In the genomic region with DNA sequence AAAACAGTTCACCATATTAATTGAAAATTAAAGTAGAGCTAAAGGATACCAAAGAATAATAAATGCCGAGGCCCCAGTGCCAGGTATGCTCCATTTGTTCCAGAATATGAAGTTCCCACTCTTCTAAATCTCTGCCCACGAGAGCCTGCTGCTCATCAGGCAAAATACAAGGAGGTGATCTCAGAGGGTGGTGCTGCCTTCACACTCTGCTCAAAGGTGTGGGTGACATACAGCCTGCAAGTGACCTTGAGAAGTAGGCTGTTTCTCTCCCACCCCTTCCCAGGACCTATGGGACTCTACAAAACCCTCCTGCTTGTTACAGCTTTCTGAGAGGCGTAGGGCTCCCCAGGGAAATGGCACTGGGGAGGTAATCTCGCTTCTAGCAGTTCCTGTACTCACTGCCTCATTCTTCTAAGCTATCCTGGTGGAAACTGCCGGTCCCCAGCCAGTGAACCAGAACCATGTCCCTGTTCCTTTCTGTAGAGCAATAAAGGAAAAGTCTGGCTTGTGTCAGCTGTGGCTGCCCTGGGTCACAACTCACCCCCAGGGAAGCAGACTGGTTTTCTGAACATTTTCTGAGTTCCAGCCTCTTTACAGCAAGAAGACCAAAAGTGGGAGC, we compare ENCODE assay signal across 1 cellular context.
TF ChIP-seq lines count a peak whose summit lies in the region.

No MANE protein-coding gene starts in this region.

TF ChIP-seq in WTC11, 78 proteins besides CTCF, POLR2A, EP300 and RAD21 (continued from another document):
- TF ChIP-seq, protein P1, sequence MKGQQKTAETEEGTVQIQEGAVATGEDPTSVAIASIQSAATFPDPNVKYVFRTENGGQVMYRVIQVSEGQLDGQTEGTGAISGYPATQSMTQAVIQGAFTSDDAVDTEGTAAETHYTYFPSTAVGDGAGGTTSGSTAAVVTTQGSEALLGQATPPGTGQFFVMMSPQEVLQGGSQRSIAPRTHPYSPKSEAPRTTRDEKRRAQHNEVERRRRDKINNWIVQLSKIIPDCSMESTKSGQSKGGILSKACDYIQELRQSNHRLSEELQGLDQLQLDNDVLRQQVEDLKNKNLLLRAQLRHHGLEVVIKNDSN (CRISPR knock-in tag; IDR thresholded peaks at IDR 0.05) = no peak
- TF ChIP-seq RELA (CRISPR knock-in tag; IDR thresholded peaks at IDR 0.05; ENCODE audit: borderline replicate concordance) = no peak
- TF ChIP-seq, protein P2, sequence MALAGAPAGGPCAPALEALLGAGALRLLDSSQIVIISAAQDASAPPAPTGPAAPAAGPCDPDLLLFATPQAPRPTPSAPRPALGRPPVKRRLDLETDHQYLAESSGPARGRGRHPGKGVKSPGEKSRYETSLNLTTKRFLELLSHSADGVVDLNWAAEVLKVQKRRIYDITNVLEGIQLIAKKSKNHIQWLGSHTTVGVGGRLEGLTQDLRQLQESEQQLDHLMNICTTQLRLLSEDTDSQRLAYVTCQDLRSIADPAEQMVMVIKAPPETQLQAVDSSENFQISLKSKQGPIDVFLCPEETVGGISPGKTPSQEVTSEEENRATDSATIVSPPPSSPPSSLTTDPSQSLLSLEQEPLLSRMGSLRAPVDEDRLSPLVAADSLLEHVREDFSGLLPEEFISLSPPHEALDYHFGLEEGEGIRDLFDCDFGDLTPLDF (CRISPR knock-in tag; IDR thresholded peaks at IDR 0.05) = no peak
- no peak for TF ChIP-seq ETV6 (CRISPR knock-in tag; IDR thresholded peaks at IDR 0.05)
